1 cellular context compared by ENCODE assay signal in genomic region chr5:140253985-140254384, GRCh38.
TF ChIP-seq lines count a peak whose summit lies in the region.

No MANE protein-coding gene starts in this region.

TF ChIP-seq in IMR-90, 13 proteins besides CTCF, POLR2A, EP300 and RAD21 (continued from another document):
- TF ChIP-seq, protein P1, sequence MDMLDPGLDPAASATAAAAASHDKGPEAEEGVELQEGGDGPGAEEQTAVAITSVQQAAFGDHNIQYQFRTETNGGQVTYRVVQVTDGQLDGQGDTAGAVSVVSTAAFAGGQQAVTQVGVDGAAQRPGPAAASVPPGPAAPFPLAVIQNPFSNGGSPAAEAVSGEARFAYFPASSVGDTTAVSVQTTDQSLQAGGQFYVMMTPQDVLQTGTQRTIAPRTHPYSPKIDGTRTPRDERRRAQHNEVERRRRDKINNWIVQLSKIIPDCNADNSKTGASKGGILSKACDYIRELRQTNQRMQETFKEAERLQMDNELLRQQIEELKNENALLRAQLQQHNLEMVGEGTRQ (IDR thresholded peaks at IDR 0.05; ENCODE audit: low read depth, low read length): no peak
- TF ChIP-seq NFE2L2 (IDR thresholded peaks at IDR 0.05; ENCODE audit: low read depth, low read length): no peak
